In genomic region chr6:144922120-144922722, GRCh38 we compare ENCODE assay signal across 16 cellular contexts.
DNase-seq lines count a peak whose midpoint lies in the region; ATAC-seq and TF ChIP-seq lines count a peak whose summit lies in the region.
"Had no signal": no experiment of that assay in that cellular context is flagged by ENCODE, and none has a peak within 500 bp of the region (broad histone marks: within the 10 kb centered on the region; RNA-seq: fewer than 3 reads in every experiment).

No MANE protein-coding gene starts in this region.

- no peaks in the 10 kb centered on the region for H3K4me1 Mint-ChIP-seq in activated T-helper 1 cell treated with anti-CD3 and anti-CD28 coated beads, Interleukin-12 subunit alpha, Interleukin-12 subunit beta, Interleukin-2, Interleukin-4 antibody, amounts not matched to agents 30 ng/mL and 10 ng/mL and 1 ng/mL, durations not matched to agents 14 hours and 24 hours and 36 hours (ENCODE audit: low read depth)
- H3K4me1 Mint-ChIP-seq: activated T-helper 17 cell treated with anti-CD3 and anti-CD28 coated beads, Interleukin-2, amount 50 U/mL, for 72 hours had no signal

- no peak for TF ChIP-seq POLR2A in HCT116 (IDR thresholded peaks at IDR 0.05; ENCODE audit: borderline replicate concordance, extremely low read depth, insufficient read depth, insufficient read length)

- TF ChIP-seq CTCF in HCT116 (IDR thresholded peaks at IDR 0.05 in 2 of 3, conservative IDR thresholded peaks at IDR 0.05 in 1 of 3; ENCODE audit: borderline replicate concordance in 1 of 3, insufficient read depth in 1 of 3, low read depth in 2 of 3, low read length in 2 of 3): 0 out of 6 replicates have a peak, but pooled peaks of 1 of the 3 experiments have one; percentile 5
- TF ChIP-seq CTCF in hepatocyte (IDR thresholded peaks at IDR 0.05; ENCODE audit: poor library complexity): no peak

- H3K4me1 ChIP-seq in HCT116 (ENCODE audit: control insufficient read depth in 1 of 2, insufficient read depth in 2 of 2, low read length in 2 of 2) (peaks cover 41 to 78% of the 10 kb centered on the region in 2 experiments), hepatocyte (ENCODE audit: insufficient read depth) (no peaks in the 10 kb centered on the region)
- H3K4me1 ChIP-seq: tibial artery had no signal

- H3K9me2 ChIP-seq in HCT116 (ENCODE audit: insufficient read depth) (no peaks in the 10 kb centered on the region), hepatocyte (replicated peaks; ENCODE audit: insufficient read depth) (no peaks in the 10 kb centered on the region)

- H3K79me2 ChIP-seq in HCT116 (ENCODE audit: insufficient read depth, low read length): peaks cover 72% of the 10 kb centered on the region
- no peaks in the 10 kb centered on the region for H3K79me2 ChIP-seq in hepatocyte

- ATAC-seq in HCT116: peak; percentile 73
- no peak for ATAC-seq in GM19328 (IDR thresholded peaks at IDR 0.05; ENCODE audit: unreplicated experiment)
- no peak for ATAC-seq in HG03521 (IDR thresholded peaks at IDR 0.05; ENCODE audit: unreplicated experiment)
- ATAC-seq: activated CD4-positive, CD25-positive, alpha-beta regulatory T cell treated with anti-CD3 and anti-CD28 coated beads, Interleukin-2, amount 50 U/mL, for 24 hours; activated T-helper 17 cell treated with anti-CD3 and anti-CD28 coated beads, Interleukin-2, amount 50 U/mL, for 72 hours; GM12878 had no signal

- 47% methylated on average over 3 of the region's 3 CpGs for WGBS in hepatocyte (ENCODE audit: low lambda C conversion rate, missing lambda C conversion rate)

- no peak overlapping the region for H2AFZ ChIP-seq in HCT116 (ENCODE audit: low read depth, low read length, poor library complexity, severe bottlenecking)
- no peak overlapping the region for H2AFZ ChIP-seq in hepatocyte

- BruUV-seq in HCT116 (replicated peaks; lab: Mats Ljungman, UMichigan): no TSS peak

- no peak for DNase-seq in HCT116 (ENCODE audit: low read depth, low spot score)
- peak; percentile 40 for DNase-seq in SW480 (ENCODE audit: low spot score)
- peak; percentile 30 for DNase-seq in hepatocyte (ENCODE audit: low spot score)
- peak; percentile 75 for DNase-seq in stromal cell of bone marrow (ENCODE audit: low read depth)
- no peak for DNase-seq in activated T-helper 1 cell treated with anti-CD3 and anti-CD28 coated beads, Interleukin-12 subunit alpha, Interleukin-12 subunit beta, Interleukin-2, Interleukin-4 antibody, amounts not matched to agents 30 ng/mL and 10 ng/mL and 1 ng/mL, durations not matched to agents 14 hours and 24 hours and 36 hours (ENCODE audit: low spot score)
- DNase-seq: Calu3, H9, NCI-H774, tibial artery had no signal

- no peak overlapping the region for H3K4me3 Mint-ChIP-seq in activated T-helper 1 cell treated with anti-CD3 and anti-CD28 coated beads, Interleukin-12 subunit alpha, Interleukin-12 subunit beta, Interleukin-2, Interleukin-4 antibody, amounts not matched to agents 30 ng/mL and 10 ng/mL and 1 ng/mL, durations not matched to agents 14 hours and 24 hours and 36 hours
- H3K4me3 Mint-ChIP-seq: activated T-helper 17 cell treated with anti-CD3 and anti-CD28 coated beads, Interleukin-2, amount 50 U/mL, for 72 hours; brain; H9 had no signal

- intact Hi-C loops in HCT116 (cut with micrococcal nuclease): no loop called here
- intact Hi-C loops in activated T-helper 1 cell treated with anti-CD3 and anti-CD28 coated beads, Interleukin-12 subunit alpha, Interleukin-12 subunit beta, Interleukin-2, Interleukin-4 antibody, amounts not matched to agents 30 ng/mL and 10 ng/mL and 1 ng/mL, durations not matched to agents 14 hours and 24 hours and 36 hours (cut with micrococcal nuclease): no loop called here

- peaks cover 13% of the 10 kb centered on the region for H3K27me3 Mint-ChIP-seq in activated T-helper 1 cell treated with anti-CD3 and anti-CD28 coated beads, Interleukin-12 subunit alpha, Interleukin-12 subunit beta, Interleukin-2, Interleukin-4 antibody, amounts not matched to agents 30 ng/mL and 10 ng/mL and 1 ng/mL, durations not matched to agents 14 hours and 24 hours and 36 hours (ENCODE audit: insufficient read depth)

- H3K27me3 ChIP-seq in HCT116 (ENCODE audit: insufficient read depth, low read length) (no peaks in the 10 kb centered on the region), hepatocyte (no peaks in the 10 kb centered on the region)
- H3K27me3 ChIP-seq: tibial artery had no signal

- H3K9me3 Mint-ChIP-seq in activated T-helper 1 cell treated with anti-CD3 and anti-CD28 coated beads, Interleukin-12 subunit alpha, Interleukin-12 subunit beta, Interleukin-2, Interleukin-4 antibody, amounts not matched to agents 30 ng/mL and 10 ng/mL and 1 ng/mL, durations not matched to agents 14 hours and 24 hours and 36 hours: no peaks in the 10 kb centered on the region
- H3K9me3 Mint-ChIP-seq: activated T-helper 17 cell treated with anti-CD3 and anti-CD28 coated beads, Interleukin-2, amount 50 U/mL, for 72 hours had no signal

- RAD21 ChIA-PET in HCT116 (lab: Charles Lee; ENCODE audit: low non-redundant PET in 1 of 2, low total read pairs in 2 of 2, uncharacterized antibody in 2 of 2, unreplicated experiment in 2 of 2): no interaction called here

- no peak overlapping the region for H3K27ac Mint-ChIP-seq in activated T-helper 1 cell treated with anti-CD3 and anti-CD28 coated beads, Interleukin-12 subunit alpha, Interleukin-12 subunit beta, Interleukin-2, Interleukin-4 antibody, amounts not matched to agents 30 ng/mL and 10 ng/mL and 1 ng/mL, durations not matched to agents 14 hours and 24 hours and 36 hours
- H3K27ac Mint-ChIP-seq: activated T-helper 17 cell treated with anti-CD3 and anti-CD28 coated beads, Interleukin-2, amount 50 U/mL, for 72 hours; brain; H9 had no signal

- CTCF ChIA-PET in HCT116 (lab: Charles Lee): no interaction called here

- H3K4me3 ChIP-seq in HCT116 (replicated peaks in 1 of 2; ENCODE audit: low read depth in 1 of 2, low read length in 2 of 2) (peak overlapping the region; percentile 21 to 46), hepatocyte (no peak overlapping the region)
- H3K4me3 ChIP-seq: GM12878, skin epidermis, tibial artery had no signal

- H3K9me3 ChIP-seq in HCT116 (ENCODE audit: control insufficient read depth in 1 of 2, insufficient read depth in 1 of 2, low read depth in 1 of 2, low read length in 2 of 2) (no peaks in the 10 kb centered on the region), hepatocyte (ENCODE audit: low read depth) (no peaks in the 10 kb centered on the region)
- H3K9me3 ChIP-seq: tibial artery had no signal

- peak overlapping the region; percentile 75 for H3K4me2 ChIP-seq in HCT116 (ENCODE audit: low read length)
- peak overlapping the region; percentile 28 for H3K4me2 ChIP-seq in hepatocyte

- H3K36me3 Mint-ChIP-seq in activated T-helper 1 cell treated with anti-CD3 and anti-CD28 coated beads, Interleukin-12 subunit alpha, Interleukin-12 subunit beta, Interleukin-2, Interleukin-4 antibody, amounts not matched to agents 30 ng/mL and 10 ng/mL and 1 ng/mL, durations not matched to agents 14 hours and 24 hours and 36 hours (ENCODE audit: low read depth): no peaks in the 10 kb centered on the region
- H3K36me3 Mint-ChIP-seq: brain had no signal

- peak overlapping the region; percentile 95 for H3K27ac ChIP-seq in HCT116 (ENCODE audit: low read depth, low read length)
- no peak overlapping the region for H3K27ac ChIP-seq in hepatocyte
- H3K27ac ChIP-seq: tibial artery had no signal

- no peaks in the 10 kb centered on the region for H4K20me1 ChIP-seq in HCT116 (ENCODE audit: insufficient read depth)
- no peaks in the 10 kb centered on the region for H4K20me1 ChIP-seq in hepatocyte (ENCODE audit: insufficient read depth, poor library complexity, severe bottlenecking)

- POLR2A ChIA-PET in HCT116 (lab: Charles Lee): interaction anchor here (1.4 kb wide), 1 partner anchor 10 kb away, joined by 5 read pairs; no protein-coding TSS in a partner anchor

- peak overlapping the region; percentile 80 for H3K9ac ChIP-seq in HCT116 (ENCODE audit: low read length)

- H3K36me3 ChIP-seq in HCT116 (ENCODE audit: control insufficient read depth in 1 of 2, insufficient read depth in 2 of 2, low read length in 2 of 2) (peaks cover 0 to 24% of the 10 kb centered on the region in 2 experiments; a peak in 1 of 4 replicates), hepatocyte (replicated peaks; ENCODE audit: insufficient read depth, low read depth) (no peaks in the 10 kb centered on the region)
- H3K36me3 ChIP-seq: tibial artery had no signal

- no peak for TF ChIP-seq RAD21 in HCT116 (IDR thresholded peaks at IDR 0.05; ENCODE audit: low read depth)

TF ChIP-seq in HCT116, 20 proteins besides CTCF, POLR2A, EP300 and RAD21:
- TF ChIP-seq SP1 (IDR thresholded peaks at IDR 0.05; ENCODE audit: low read depth) (no peak; the same call in 1 of the 2 replicates), REST (IDR thresholded peaks at IDR 0.05; ENCODE audit: low read depth) (no peak), POLR2AphosphoS5 (IDR thresholded peaks at IDR 0.05; ENCODE audit: low read depth, low read length) (peak; percentile 37; the same call in 1 of the 2 replicates), JUND (IDR thresholded peaks at IDR 0.05) (no peak)
TF ChIP-seq in HCT116: peak in this region for 1.

Comparison
In these comparisons a context has a peak if more than half of its experiments do, and no peak if none do; other contexts are left out.
1. DNase-seq: peak in SW480 (single experiment), hepatocyte (single experiment) and stromal cell of bone marrow (single experiment); none in HCT116 (single experiment) and activated T-helper 1 cell treated with anti-CD3 and anti-CD28 coated beads, Interleukin-12 subunit alpha, Interleukin-12 subunit beta, Interleukin-2, Interleukin-4 antibody, amounts not matched to agents 30 ng/mL and 10 ng/mL and 1 ng/mL, durations not matched to agents 14 hours and 24 hours and 36 hours (single experiment).